ENCODE assay signal across 20 cellular contexts in genomic region chr16:47064775-47065174, GRCh38.
"Had no signal": no experiment of that assay in that cellular context is flagged by ENCODE, and none has a peak within 500 bp of the region (broad histone marks: within the 10 kb centered on the region; RNA-seq: fewer than 3 reads in every experiment).

No MANE protein-coding gene starts in this region.

- DNase-seq: activated B cell treated with CpG ODN at 0.5 μM for 24 hours; activated CD4-positive, alpha-beta T cell treated with anti-CD3 and anti-CD28 coated beads for 1 hour; activated CD4-positive, alpha-beta T cell treated with anti-CD3 and anti-CD28 coated beads, Interleukin-2, amount 10 ng/mL, durations not matched to agents 24 days and 14 days; activated CD4-positive, alpha-beta T cell treated with anti-CD3 and anti-CD28 coated beads, Interleukin-2, amount 50 U/mL, for 48 hours; activated naive CD4-positive, alpha-beta T cell treated with anti-CD3 and anti-CD28 coated beads, Interleukin-2, amount 50 U/mL, for 16 hours; activated naive CD8-positive, alpha-beta T cell treated with anti-CD3 and anti-CD28 coated beads, Interleukin-2, amount 10 ng/mL, durations not matched to agents 7 days and 5 days; activated T-cell treated with anti-CD3 and anti-CD28 coated beads, Interleukin-2, amount 50 U/mL, for 1 hour; anterior cingulate cortex; cerebellar nuclear complex; NCI-H1048; NCI-H146; NCI-H187 treated with DMSO at 0.1 percent for 48 hours; NCI-H2081 treated with DMSO at 0.1 percent for 48 hours; NCI-H446; NCI-H524; Peyer's patch; SHP77 had no signal

- H3K4me1 ChIP-seq: adrenal gland, Peyer's patch, SJSA1 had no signal

- H3K27ac ChIP-seq: adrenal gland, Peyer's patch, RWPE1, SJSA1 had no signal

- H3K4me3 ChIP-seq: adrenal gland, Peyer's patch, SJSA1 had no signal

- H3K9me3 ChIP-seq: adrenal gland, Peyer's patch, SJSA1 had no signal

- H3K36me3 ChIP-seq: adrenal gland, Peyer's patch, SJSA1 had no signal

- H3K27me3 ChIP-seq: adrenal gland, Peyer's patch, SJSA1 had no signal
